ENCODE assay signal across 1 cellular context in the genomic region with DNA sequence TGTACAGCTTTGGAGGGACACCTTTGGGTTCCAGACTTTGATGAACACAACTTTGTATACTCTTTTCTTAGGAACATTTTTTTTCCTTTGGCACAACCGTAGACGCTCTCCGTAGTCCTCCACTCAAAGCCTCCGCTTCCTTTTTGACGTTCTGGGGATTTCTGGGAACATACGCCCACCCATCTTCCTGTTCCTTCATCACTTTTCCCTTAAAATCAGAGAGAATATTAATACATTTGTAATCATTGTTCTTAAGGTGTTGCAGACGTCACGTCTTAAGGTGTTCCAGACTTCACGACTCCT.
TF ChIP-seq lines count a peak whose summit lies in the region.

No MANE protein-coding gene starts in this region.

TF ChIP-seq in HCT116, 20 proteins besides CTCF, POLR2A, EP300 and RAD21 (continued from another document):
- TF ChIP-seq, protein P1, sequence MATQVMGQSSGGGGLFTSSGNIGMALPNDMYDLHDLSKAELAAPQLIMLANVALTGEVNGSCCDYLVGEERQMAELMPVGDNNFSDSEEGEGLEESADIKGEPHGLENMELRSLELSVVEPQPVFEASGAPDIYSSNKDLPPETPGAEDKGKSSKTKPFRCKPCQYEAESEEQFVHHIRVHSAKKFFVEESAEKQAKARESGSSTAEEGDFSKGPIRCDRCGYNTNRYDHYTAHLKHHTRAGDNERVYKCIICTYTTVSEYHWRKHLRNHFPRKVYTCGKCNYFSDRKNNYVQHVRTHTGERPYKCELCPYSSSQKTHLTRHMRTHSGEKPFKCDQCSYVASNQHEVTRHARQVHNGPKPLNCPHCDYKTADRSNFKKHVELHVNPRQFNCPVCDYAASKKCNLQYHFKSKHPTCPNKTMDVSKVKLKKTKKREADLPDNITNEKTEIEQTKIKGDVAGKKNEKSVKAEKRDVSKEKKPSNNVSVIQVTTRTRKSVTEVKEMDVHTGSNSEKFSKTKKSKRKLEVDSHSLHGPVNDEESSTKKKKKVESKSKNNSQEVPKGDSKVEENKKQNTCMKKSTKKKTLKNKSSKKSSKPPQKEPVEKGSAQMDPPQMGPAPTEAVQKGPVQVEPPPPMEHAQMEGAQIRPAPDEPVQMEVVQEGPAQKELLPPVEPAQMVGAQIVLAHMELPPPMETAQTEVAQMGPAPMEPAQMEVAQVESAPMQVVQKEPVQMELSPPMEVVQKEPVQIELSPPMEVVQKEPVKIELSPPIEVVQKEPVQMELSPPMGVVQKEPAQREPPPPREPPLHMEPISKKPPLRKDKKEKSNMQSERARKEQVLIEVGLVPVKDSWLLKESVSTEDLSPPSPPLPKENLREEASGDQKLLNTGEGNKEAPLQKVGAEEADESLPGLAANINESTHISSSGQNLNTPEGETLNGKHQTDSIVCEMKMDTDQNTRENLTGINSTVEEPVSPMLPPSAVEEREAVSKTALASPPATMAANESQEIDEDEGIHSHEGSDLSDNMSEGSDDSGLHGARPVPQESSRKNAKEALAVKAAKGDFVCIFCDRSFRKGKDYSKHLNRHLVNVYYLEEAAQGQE (IDR thresholded peaks at IDR 0.05; ENCODE audit: low read depth), result no peak
- TF ChIP-seq, protein P2, sequence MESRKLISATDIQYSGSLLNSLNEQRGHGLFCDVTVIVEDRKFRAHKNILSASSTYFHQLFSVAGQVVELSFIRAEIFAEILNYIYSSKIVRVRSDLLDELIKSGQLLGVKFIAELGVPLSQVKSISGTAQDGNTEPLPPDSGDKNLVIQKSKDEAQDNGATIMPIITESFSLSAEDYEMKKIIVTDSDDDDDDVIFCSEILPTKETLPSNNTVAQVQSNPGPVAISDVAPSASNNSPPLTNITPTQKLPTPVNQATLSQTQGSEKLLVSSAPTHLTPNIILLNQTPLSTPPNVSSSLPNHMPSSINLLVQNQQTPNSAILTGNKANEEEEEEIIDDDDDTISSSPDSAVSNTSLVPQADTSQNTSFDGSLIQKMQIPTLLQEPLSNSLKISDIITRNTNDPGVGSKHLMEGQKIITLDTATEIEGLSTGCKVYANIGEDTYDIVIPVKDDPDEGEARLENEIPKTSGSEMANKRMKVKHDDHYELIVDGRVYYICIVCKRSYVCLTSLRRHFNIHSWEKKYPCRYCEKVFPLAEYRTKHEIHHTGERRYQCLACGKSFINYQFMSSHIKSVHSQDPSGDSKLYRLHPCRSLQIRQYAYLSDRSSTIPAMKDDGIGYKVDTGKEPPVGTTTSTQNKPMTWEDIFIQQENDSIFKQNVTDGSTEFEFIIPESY (IDR thresholded peaks at IDR 0.05; ENCODE audit: extremely low read depth, insufficient replicate concordance, low read length), result no peak
- TF ChIP-seq EGR1 (IDR thresholded peaks at IDR 0.05; ENCODE audit: low read depth), result no peak; the same call in 1 of the 2 replicates
- TF ChIP-seq EZH2 (IDR thresholded peaks at IDR 0.05), result no peak
- no peak for TF ChIP-seq ZNF274 (IDR thresholded peaks at IDR 0.05; ENCODE audit: low read depth, low read length)
- no peak for TF ChIP-seq POLR2AphosphoS5 (IDR thresholded peaks at IDR 0.05; ENCODE audit: low read depth, low read length)
- TF ChIP-seq CEBPB (IDR thresholded peaks at IDR 0.05; ENCODE audit: low read depth), result no peak
- TF ChIP-seq EZH2phosphoT487 (IDR thresholded peaks at IDR 0.05; ENCODE audit: borderline replicate concordance), result no peak
- no peak for TF ChIP-seq SP1 (IDR thresholded peaks at IDR 0.05; ENCODE audit: low read depth)
TF ChIP-seq in HCT116: peak in this region for 0.
